In genomic region chr7:111362660-111363059, GRCh38 we compare ENCODE assay signal across 12 cellular contexts.
A peak's percentile ranks its signal among the peaks of the same experiment; 100 is the strongest.
DNase-seq lines count a peak whose midpoint lies in the region; ATAC-seq and TF ChIP-seq lines count a peak whose summit lies in the region.
"Had no signal": no experiment of that assay in that cellular context is flagged by ENCODE, and none has a peak within 500 bp of the region (broad histone marks: within the 10 kb centered on the region; RNA-seq: fewer than 3 reads in every experiment).

No MANE protein-coding gene starts in this region.

- DNase-seq in NCI-H2171 treated with DMSO at 0.1 percent for 48 hours (lab: John Stamatoyannopoulos, UW) = peak; percentile 15
- no peak for DNase-seq in NCI-H2171 (lab: John Stamatoyannopoulos, UW)
- no peak for DNase-seq in WTC11 (ENCODE audit: low spot score)
- DNase-seq in fibroblast of villous mesenchyme (ENCODE audit: low read depth) = peak; percentile 48
- DNase-seq in Right ventricle myocardium inferior (ENCODE audit: missing footprints) = no peak
- DNase-seq: NCI-H146, SHP77 treated with DMSO at 0.1 percent for 48 hours had no signal

- POLR2A ChIA-PET in WTC11 (lab: Charles Lee) = no interaction called here

- intact Hi-C loops in Right ventricle myocardium inferior (cut with DNase I) = no loop called here

- H3K4me3 ChIP-seq in fibroblast of villous mesenchyme (ENCODE audit: low read depth, low read length) = no peak overlapping the region
- H3K4me3 ChIP-seq: lung had no signal

- peaks cover 15% of the 10 kb centered on the region for H3K4me1 Mint-ChIP-seq in WTC11

- H3K9me3 Mint-ChIP-seq in WTC11 = no peaks in the 10 kb centered on the region
- H3K9me3 Mint-ChIP-seq: central memory CD8-positive, alpha-beta T cell had no signal

- H3K4me3 Mint-ChIP-seq in WTC11 = no peak overlapping the region
- H3K4me3 Mint-ChIP-seq: central memory CD8-positive, alpha-beta T cell had no signal

- H3K27me3 Mint-ChIP-seq in WTC11 (ENCODE audit: low read depth) = no peaks in the 10 kb centered on the region
- H3K27me3 Mint-ChIP-seq: central memory CD8-positive, alpha-beta T cell had no signal

- H3K36me3 Mint-ChIP-seq in WTC11 = no peaks in the 10 kb centered on the region

- TF ChIP-seq CTCF in WTC11 (IDR thresholded peaks at IDR 0.05) (no peak), fibroblast of villous mesenchyme (IDR thresholded peaks at IDR 0.05; ENCODE audit: insufficient read depth, low read depth, low read length) (no peak)

- 0 out of 2 replicates have a peak overlapping the region, but pooled peaks have one; percentile 69 for H3K27ac Mint-ChIP-seq in WTC11

- CTCF ChIA-PET in WTC11 (lab: Charles Lee) = no interaction called here

- no peak for ATAC-seq in WTC11
- no peak for ATAC-seq in GM21423 (IDR thresholded peaks at IDR 0.05; ENCODE audit: unreplicated experiment)
- ATAC-seq in Right ventricle myocardium inferior = no peak
- ATAC-seq in HG03521 (IDR thresholded peaks at IDR 0.05; ENCODE audit: unreplicated experiment) = no peak
- ATAC-seq in GM18520 (IDR thresholded peaks at IDR 0.05; ENCODE audit: unreplicated experiment) = no peak

TF ChIP-seq in WTC11, 78 proteins besides CTCF, POLR2A, EP300 and RAD21 (continues in another document):
- TF ChIP-seq ZNF425 (CRISPR knock-in tag; conservative IDR thresholded peaks at IDR 0.05) (no peak), IRF2 (CRISPR knock-in tag; IDR thresholded peaks at IDR 0.05; ENCODE audit: borderline replicate concordance, low read depth) (no peak), ZNF423 (CRISPR knock-in tag; IDR thresholded peaks at IDR 0.05) (no peak), ZBTB21 (CRISPR knock-in tag; IDR thresholded peaks at IDR 0.05; ENCODE audit: borderline replicate concordance) (no peak), NFATC4 (CRISPR knock-in tag; IDR thresholded peaks at IDR 0.05) (no peak), ZNF671 (CRISPR knock-in tag; IDR thresholded peaks at IDR 0.05) (no peak), ZSCAN18 (CRISPR knock-in tag; IDR thresholded peaks at IDR 0.05) (no peak), E2F5 (CRISPR knock-in tag; IDR thresholded peaks at IDR 0.05) (no peak), FOXP1 (CRISPR knock-in tag; IDR thresholded peaks at IDR 0.05; ENCODE audit: borderline replicate concordance) (no peak)
- TF ChIP-seq, protein P1, sequence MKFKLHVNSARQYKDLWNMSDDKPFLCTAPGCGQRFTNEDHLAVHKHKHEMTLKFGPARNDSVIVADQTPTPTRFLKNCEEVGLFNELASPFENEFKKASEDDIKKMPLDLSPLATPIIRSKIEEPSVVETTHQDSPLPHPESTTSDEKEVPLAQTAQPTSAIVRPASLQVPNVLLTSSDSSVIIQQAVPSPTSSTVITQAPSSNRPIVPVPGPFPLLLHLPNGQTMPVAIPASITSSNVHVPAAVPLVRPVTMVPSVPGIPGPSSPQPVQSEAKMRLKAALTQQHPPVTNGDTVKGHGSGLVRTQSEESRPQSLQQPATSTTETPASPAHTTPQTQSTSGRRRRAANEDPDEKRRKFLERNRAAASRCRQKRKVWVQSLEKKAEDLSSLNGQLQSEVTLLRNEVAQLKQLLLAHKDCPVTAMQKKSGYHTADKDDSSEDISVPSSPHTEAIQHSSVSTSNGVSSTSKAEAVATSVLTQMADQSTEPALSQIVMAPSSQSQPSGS (CRISPR knock-in tag; IDR thresholded peaks at IDR 0.05; ENCODE audit: borderline replicate concordance, low read depth) = no peak
- TF ChIP-seq, protein P2, sequence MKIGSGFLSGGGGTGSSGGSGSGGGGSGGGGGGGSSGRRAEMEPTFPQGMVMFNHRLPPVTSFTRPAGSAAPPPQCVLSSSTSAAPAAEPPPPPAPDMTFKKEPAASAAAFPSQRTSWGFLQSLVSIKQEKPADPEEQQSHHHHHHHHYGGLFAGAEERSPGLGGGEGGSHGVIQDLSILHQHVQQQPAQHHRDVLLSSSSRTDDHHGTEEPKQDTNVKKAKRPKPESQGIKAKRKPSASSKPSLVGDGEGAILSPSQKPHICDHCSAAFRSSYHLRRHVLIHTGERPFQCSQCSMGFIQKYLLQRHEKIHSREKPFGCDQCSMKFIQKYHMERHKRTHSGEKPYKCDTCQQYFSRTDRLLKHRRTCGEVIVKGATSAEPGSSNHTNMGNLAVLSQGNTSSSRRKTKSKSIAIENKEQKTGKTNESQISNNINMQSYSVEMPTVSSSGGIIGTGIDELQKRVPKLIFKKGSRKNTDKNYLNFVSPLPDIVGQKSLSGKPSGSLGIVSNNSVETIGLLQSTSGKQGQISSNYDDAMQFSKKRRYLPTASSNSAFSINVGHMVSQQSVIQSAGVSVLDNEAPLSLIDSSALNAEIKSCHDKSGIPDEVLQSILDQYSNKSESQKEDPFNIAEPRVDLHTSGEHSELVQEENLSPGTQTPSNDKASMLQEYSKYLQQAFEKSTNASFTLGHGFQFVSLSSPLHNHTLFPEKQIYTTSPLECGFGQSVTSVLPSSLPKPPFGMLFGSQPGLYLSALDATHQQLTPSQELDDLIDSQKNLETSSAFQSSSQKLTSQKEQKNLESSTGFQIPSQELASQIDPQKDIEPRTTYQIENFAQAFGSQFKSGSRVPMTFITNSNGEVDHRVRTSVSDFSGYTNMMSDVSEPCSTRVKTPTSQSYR (CRISPR knock-in tag; IDR thresholded peaks at IDR 0.05) = no peak
- TF ChIP-seq, protein P3, sequence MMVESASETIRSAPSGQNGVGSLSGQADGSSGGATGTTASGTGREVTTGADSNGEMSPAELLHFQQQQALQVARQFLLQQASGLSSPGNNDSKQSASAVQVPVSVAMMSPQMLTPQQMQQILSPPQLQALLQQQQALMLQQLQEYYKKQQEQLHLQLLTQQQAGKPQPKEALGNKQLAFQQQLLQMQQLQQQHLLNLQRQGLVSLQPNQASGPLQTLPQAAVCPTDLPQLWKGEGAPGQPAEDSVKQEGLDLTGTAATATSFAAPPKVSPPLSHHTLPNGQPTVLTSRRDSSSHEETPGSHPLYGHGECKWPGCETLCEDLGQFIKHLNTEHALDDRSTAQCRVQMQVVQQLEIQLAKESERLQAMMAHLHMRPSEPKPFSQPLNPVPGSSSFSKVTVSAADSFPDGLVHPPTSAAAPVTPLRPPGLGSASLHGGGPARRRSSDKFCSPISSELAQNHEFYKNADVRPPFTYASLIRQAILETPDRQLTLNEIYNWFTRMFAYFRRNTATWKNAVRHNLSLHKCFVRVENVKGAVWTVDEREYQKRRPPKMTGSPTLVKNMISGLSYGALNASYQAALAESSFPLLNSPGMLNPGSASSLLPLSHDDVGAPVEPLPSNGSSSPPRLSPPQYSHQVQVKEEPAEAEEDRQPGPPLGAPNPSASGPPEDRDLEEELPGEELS (CRISPR knock-in tag; IDR thresholded peaks at IDR 0.05) = no peak

Comparison
In these comparisons a context has a peak if more than half of its experiments do, and no peak if none do; other contexts are left out.
1. DNase-seq: peak in NCI-H2171 treated with DMSO at 0.1 percent for 48 hours (single experiment) and fibroblast of villous mesenchyme (single experiment); none in NCI-H2171 (single experiment), WTC11 (single experiment) and Right ventricle myocardium inferior (single experiment).